9 cellular contexts compared by ENCODE assay signal in the genomic region with DNA sequence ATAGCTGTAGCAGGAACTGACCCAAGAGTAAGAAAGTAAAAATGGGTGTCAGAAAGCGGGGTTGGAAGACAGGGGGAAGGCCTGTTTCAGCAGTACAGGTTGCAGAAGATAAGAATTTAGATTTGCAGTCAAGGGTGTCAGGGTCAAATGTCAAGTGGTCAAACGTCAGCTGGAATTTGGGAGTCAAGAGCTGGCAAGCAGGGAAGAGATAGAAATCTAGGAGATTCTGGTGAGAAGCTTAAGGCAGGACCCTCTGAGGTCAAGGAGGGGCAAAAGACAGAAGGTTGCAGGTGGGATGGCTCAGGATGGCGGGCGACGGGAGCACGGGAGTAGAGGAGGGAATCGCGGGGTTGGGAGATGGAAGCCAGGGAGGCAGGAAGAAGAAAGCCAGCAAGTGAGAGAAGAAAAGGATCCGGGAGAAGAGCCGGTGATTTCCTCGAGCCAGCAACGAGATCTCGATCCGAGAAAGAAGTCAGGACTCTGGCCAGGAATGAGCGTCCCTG. TPM values are rescaled to one million over a fixed set of nuclear protein-coding genes. Genes with fewer than 3 reads are reported as not detected.
DNase-seq lines count a peak whose midpoint lies in the region; ATAC-seq and TF ChIP-seq lines count a peak whose summit lies in the region.
"Had no signal": no experiment of that assay in that cellular context is flagged by ENCODE, and none has a peak within 500 bp of the region (broad histone marks: within the 10 kb centered on the region; RNA-seq: fewer than 3 reads in every experiment).

No MANE protein-coding gene starts in this region.

- intact Hi-C loops in left lung (cut with DNase I): no loop called here

- H3K4me1 ChIP-seq in left lung (peaks cover 6 to 35% of the 10 kb centered on the region in 2 donors), thoracic aorta (ENCODE audit: control insufficient read depth in 1 of 2, low read depth in 2 of 2) (peaks cover 7 to 11% of the 10 kb centered on the region in 2 donors)

- H3K4me3 ChIP-seq in brain microvascular endothelial cell (ENCODE audit: low read depth, low read length) (peak overlapping the region; percentile 73), left lung (peak overlapping the region; percentile 71 to 80), thoracic aorta (peak overlapping the region; percentile 95)

- no peaks in the 10 kb centered on the region for H3K36me3 ChIP-seq in brain microvascular endothelial cell (replicated peaks)
- H3K36me3 ChIP-seq in left lung: no peaks in the 10 kb centered on the region
- no peaks in the 10 kb centered on the region for H3K36me3 ChIP-seq in thoracic aorta

- no peaks in the 10 kb centered on the region for H3K9me3 Mint-ChIP-seq in T-helper 2 cell treated with Interferon-gamma antibody and Interleukin-4, amounts not matched to agents 5 μg/mL and 100 μg/mL, for 36 hours

- H3K4me1 Mint-ChIP-seq in T-helper 2 cell treated with Interferon-gamma antibody and Interleukin-4, amounts not matched to agents 5 μg/mL and 100 μg/mL, for 36 hours (ENCODE audit: low read depth): peaks cover 38% of the 10 kb centered on the region

- H3K27ac Mint-ChIP-seq in T-helper 2 cell treated with Interferon-gamma antibody and Interleukin-4, amounts not matched to agents 5 μg/mL and 100 μg/mL, for 36 hours: peak overlapping the region; percentile 94

- H3K27me3 Mint-ChIP-seq in T-helper 2 cell treated with Interferon-gamma antibody and Interleukin-4, amounts not matched to agents 5 μg/mL and 100 μg/mL, for 36 hours (ENCODE audit: low read depth): no peaks in the 10 kb centered on the region

- H3K9me3 ChIP-seq in left lung (no peaks in the 10 kb centered on the region), thoracic aorta (no peaks in the 10 kb centered on the region)

- H3K27ac ChIP-seq in brain microvascular endothelial cell: peak overlapping the region; percentile 71
- peak overlapping the region; percentile 90 to 97 for H3K27ac ChIP-seq in left lung
- H3K27ac ChIP-seq in thoracic aorta: peak overlapping the region; percentile 86 to 93

- H3K4me3 Mint-ChIP-seq in T-helper 2 cell treated with Interferon-gamma antibody and Interleukin-4, amounts not matched to agents 5 μg/mL and 100 μg/mL, for 36 hours: peak overlapping the region; percentile 99

- H3K27me3 ChIP-seq in brain microvascular endothelial cell (replicated peaks) (no peaks in the 10 kb centered on the region), left lung (no peaks in the 10 kb centered on the region), thoracic aorta (replicated peaks; ENCODE audit: insufficient read depth) (no peaks in the 10 kb centered on the region)

- ATAC-seq in left lung (peak; percentile 12), thoracic aorta (ENCODE audit: insufficient number of reproducible peaks, low FRiP score, low read depth) (no peak)

- TF ChIP-seq CTCF in brain microvascular endothelial cell (IDR thresholded peaks at IDR 0.05; ENCODE audit: low read depth, low read length, missing control alignments) (no peak), left lung (IDR thresholded peaks at IDR 0.05) (no peak), thoracic aorta (IDR thresholded peaks at IDR 0.05) (no peak)

- in situ Hi-C loops in brain microvascular endothelial cell (cut with HindIII; ENCODE audit: low pct_ligation_motif_present, low sequenced_read_pairs): no loop called here

- peaks cover 15% of the 10 kb centered on the region for H3K36me3 Mint-ChIP-seq in T-helper 2 cell treated with Interferon-gamma antibody and Interleukin-4, amounts not matched to agents 5 μg/mL and 100 μg/mL, for 36 hours (ENCODE audit: low read depth)

- DNase-seq in T-helper 2 cell treated with Interferon-gamma antibody and Interleukin-4, amounts not matched to agents 5 μg/mL and 100 μg/mL, for 36 hours (ENCODE audit: low spot score): no peak
- DNase-seq in T-helper 2 cell (no peak), brain microvascular endothelial cell (no peak), left lung (no peak), thoracic aorta (ENCODE audit: low spot score) (no peak), SW480 (ENCODE audit: low spot score) (no peak), middle frontal gyrus (ENCODE audit: extremely low spot score, low spot score) (no peak), ecto neural progenitor cell (ENCODE audit: low spot score) (no peak)

RNA-seq across cellular contexts. Expression of gene SLC25A35, which starts 0.3 kb away (rescaled TPM):
- total RNA-seq in left lung (10 to 100 TPM in 1 of 2 donors, 1 to 10 TPM in 1; 8.5 to 11.1 TPM), thoracic aorta (1 to 10 TPM; 1.8 to 6.1 TPM)

RNA-seq across cellular contexts. Expression of gene RANGRF, which starts 6.4 kb away (rescaled TPM):
- 10 to 100 TPM; 22.9 to 33.2 TPM for total RNA-seq in left lung
- total RNA-seq in thoracic aorta: 10 to 100 TPM; 13.8 to 26.7 TPM

RNA-seq across cellular contexts. Expression of gene ARHGEF15, which starts 15.2 kb away (rescaled TPM):
- total RNA-seq in left lung (10 to 100 TPM; 18.4 to 25.4 TPM), thoracic aorta (10 to 100 TPM in 1 of 2 donors, 1 to 10 TPM in 1; 7.4 to 32.1 TPM)
- total RNA-seq: M059J had no signal

RNA-seq across cellular contexts. Expression of gene ODF4, which starts 44.8 kb away (rescaled TPM):
- total RNA-seq in left lung: not detected
- not detected for total RNA-seq in thoracic aorta
- total RNA-seq: M059J had no signal

RNA-seq across cellular contexts. Expression of gene PFAS, which starts 45.8 kb away (rescaled TPM):
- 10 to 100 TPM; 25.9 to 51.0 TPM for total RNA-seq in left lung
- total RNA-seq in thoracic aorta: 10 to 100 TPM; 13.2 to 15.2 TPM
